In the genomic region with DNA sequence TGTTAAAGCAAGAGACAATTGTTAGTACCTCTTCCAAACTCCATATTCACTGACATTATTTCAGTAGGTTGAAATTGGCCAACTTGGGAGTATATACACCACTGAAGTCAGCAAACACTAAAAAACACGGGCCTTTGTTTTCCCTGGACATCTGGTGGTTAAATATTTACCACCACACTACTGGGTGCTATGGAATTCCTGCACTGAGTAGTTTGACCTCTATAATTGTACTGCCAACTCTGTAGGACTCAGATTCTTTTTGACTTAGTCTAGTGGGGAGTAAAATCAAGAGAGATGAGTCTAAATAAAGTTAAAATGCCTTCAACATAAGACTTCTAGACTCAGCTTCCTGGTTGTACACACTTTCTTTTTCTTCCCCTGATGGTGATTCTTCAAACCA, we compare ENCODE assay signal across 1 cellular context.
TF ChIP-seq lines count a peak whose summit lies in the region.

No MANE protein-coding gene starts in this region.

TF ChIP-seq in HepG2, 621 proteins besides CTCF, POLR2A, EP300 and RAD21 (continued from another document and continues in another):
- TF ChIP-seq, protein P1, sequence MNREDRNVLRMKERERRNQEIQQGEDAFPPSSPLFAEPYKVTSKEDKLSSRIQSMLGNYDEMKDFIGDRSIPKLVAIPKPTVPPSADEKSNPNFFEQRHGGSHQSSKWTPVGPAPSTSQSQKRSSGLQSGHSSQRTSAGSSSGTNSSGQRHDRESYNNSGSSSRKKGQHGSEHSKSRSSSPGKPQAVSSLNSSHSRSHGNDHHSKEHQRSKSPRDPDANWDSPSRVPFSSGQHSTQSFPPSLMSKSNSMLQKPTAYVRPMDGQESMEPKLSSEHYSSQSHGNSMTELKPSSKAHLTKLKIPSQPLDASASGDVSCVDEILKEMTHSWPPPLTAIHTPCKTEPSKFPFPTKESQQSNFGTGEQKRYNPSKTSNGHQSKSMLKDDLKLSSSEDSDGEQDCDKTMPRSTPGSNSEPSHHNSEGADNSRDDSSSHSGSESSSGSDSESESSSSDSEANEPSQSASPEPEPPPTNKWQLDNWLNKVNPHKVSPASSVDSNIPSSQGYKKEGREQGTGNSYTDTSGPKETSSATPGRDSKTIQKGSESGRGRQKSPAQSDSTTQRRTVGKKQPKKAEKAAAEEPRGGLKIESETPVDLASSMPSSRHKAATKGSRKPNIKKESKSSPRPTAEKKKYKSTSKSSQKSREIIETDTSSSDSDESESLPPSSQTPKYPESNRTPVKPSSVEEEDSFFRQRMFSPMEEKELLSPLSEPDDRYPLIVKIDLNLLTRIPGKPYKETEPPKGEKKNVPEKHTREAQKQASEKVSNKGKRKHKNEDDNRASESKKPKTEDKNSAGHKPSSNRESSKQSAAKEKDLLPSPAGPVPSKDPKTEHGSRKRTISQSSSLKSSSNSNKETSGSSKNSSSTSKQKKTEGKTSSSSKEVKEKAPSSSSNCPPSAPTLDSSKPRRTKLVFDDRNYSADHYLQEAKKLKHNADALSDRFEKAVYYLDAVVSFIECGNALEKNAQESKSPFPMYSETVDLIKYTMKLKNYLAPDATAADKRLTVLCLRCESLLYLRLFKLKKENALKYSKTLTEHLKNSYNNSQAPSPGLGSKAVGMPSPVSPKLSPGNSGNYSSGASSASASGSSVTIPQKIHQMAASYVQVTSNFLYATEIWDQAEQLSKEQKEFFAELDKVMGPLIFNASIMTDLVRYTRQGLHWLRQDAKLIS (CRISPR knock-in tag; IDR thresholded peaks at IDR 0.05), result no peak
- TF ChIP-seq ZFP41 (CRISPR knock-in tag; IDR thresholded peaks at IDR 0.05; ENCODE audit: borderline replicate concordance), result no peak
- TF ChIP-seq HNF4G (IDR thresholded peaks at IDR 0.05; ENCODE audit: borderline replicate concordance, low read depth, low read length), result no peak
- TF ChIP-seq HNF4G (CRISPR knock-in tag; IDR thresholded peaks at IDR 0.05; ENCODE audit: borderline replicate concordance, low read depth), result no peak
- no peak for TF ChIP-seq ZFY (CRISPR knock-in tag; IDR thresholded peaks at IDR 0.05)
- TF ChIP-seq PRMT3 (CRISPR knock-in tag; IDR thresholded peaks at IDR 0.05; ENCODE audit: borderline replicate concordance, low read depth), result no peak
- TF ChIP-seq TMF1 (CRISPR knock-in tag; IDR thresholded peaks at IDR 0.05; ENCODE audit: low read depth), result no peak
- TF ChIP-seq, protein P2, sequence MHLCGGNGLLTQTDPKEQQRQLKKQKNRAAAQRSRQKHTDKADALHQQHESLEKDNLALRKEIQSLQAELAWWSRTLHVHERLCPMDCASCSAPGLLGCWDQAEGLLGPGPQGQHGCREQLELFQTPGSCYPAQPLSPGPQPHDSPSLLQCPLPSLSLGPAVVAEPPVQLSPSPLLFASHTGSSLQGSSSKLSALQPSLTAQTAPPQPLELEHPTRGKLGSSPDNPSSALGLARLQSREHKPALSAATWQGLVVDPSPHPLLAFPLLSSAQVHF (CRISPR knock-in tag; IDR thresholded peaks at IDR 0.05), result no peak
- TF ChIP-seq, protein P3, sequence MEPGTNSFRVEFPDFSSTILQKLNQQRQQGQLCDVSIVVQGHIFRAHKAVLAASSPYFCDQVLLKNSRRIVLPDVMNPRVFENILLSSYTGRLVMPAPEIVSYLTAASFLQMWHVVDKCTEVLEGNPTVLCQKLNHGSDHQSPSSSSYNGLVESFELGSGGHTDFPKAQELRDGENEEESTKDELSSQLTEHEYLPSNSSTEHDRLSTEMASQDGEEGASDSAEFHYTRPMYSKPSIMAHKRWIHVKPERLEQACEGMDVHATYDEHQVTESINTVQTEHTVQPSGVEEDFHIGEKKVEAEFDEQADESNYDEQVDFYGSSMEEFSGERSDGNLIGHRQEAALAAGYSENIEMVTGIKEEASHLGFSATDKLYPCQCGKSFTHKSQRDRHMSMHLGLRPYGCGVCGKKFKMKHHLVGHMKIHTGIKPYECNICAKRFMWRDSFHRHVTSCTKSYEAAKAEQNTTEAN (CRISPR knock-in tag; conservative IDR thresholded peaks at IDR 0.05), result 0 out of 2 replicates have a peak, but pooled peaks have one; percentile 52
- TF ChIP-seq THYN1 (CRISPR knock-in tag; IDR thresholded peaks at IDR 0.05; ENCODE audit: borderline replicate concordance, low read depth), result no peak
- TF ChIP-seq XBP1 (CRISPR knock-in tag; IDR thresholded peaks at IDR 0.05), result no peak
- TF ChIP-seq ZEB1 (IDR thresholded peaks at IDR 0.05; ENCODE audit: insufficient replicate concordance, low read depth), result no peak
- no peak for TF ChIP-seq ZNF180 (CRISPR knock-in tag; IDR thresholded peaks at IDR 0.05; ENCODE audit: borderline replicate concordance, low read depth)
- TF ChIP-seq ZNF75D (CRISPR knock-in tag; IDR thresholded peaks at IDR 0.05; ENCODE audit: borderline replicate concordance), result no peak
- TF ChIP-seq, protein P4, sequence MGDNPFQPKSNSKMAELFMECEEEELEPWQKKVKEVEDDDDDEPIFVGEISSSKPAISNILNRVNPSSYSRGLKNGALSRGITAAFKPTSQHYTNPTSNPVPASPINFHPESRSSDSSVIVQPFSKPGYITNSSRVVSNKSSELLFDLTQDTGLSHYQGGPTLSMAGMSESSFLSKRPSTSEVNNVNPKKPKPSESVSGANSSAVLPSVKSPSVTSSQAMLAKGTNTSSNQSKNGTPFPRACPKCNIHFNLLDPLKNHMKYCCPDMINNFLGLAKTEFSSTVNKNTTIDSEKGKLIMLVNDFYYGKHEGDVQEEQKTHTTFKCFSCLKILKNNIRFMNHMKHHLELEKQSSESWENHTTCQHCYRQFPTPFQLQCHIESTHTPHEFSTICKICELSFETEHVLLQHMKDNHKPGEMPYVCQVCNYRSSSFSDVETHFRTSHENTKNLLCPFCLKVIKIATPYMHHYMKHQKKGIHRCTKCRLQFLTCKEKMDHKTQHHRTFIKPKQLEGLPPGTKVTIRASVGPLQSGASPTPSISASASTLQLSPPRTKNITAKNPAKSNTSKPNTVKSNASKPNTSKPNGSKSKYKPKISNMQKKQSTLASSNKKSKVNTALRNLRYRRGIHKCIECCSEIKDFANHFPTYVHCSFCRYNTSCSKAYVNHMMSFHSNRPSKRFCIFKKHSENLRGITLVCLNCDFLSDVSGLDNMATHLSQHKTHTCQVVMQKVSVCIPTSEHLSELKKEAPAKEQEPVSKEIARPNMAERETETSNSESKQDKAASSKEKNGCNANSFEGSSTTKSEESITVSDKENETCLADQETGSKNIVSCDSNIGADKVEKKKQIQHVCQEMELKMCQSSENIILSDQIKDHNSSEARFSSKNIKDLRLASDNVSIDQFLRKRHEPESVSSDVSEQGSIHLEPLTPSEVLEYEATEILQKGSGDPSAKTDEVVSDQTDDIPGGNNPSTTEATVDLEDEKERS (CRISPR knock-in tag; IDR thresholded peaks at IDR 0.05), result no peak
- TF ChIP-seq TOPORS (CRISPR knock-in tag; IDR thresholded peaks at IDR 0.05), result no peak
- no peak for TF ChIP-seq FOXP1 (IDR thresholded peaks at IDR 0.05)
- TF ChIP-seq FOXP1 (CRISPR knock-in tag; IDR thresholded peaks at IDR 0.05), result peak; percentile 83
- TF ChIP-seq, protein P5, sequence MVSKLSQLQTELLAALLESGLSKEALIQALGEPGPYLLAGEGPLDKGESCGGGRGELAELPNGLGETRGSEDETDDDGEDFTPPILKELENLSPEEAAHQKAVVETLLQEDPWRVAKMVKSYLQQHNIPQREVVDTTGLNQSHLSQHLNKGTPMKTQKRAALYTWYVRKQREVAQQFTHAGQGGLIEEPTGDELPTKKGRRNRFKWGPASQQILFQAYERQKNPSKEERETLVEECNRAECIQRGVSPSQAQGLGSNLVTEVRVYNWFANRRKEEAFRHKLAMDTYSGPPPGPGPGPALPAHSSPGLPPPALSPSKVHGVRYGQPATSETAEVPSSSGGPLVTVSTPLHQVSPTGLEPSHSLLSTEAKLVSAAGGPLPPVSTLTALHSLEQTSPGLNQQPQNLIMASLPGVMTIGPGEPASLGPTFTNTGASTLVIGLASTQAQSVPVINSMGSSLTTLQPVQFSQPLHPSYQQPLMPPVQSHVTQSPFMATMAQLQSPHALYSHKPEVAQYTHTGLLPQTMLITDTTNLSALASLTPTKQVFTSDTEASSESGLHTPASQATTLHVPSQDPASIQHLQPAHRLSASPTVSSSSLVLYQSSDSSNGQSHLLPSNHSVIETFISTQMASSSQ (IDR thresholded peaks at IDR 0.05; ENCODE audit: low read depth), result peak; percentile 93
- TF ChIP-seq, protein P5 (CRISPR knock-in tag; IDR thresholded peaks at IDR 0.05; ENCODE audit: borderline replicate concordance), result peak; percentile 96
- no peak for TF ChIP-seq ZFP36L1 (CRISPR knock-in tag; IDR thresholded peaks at IDR 0.05)
- no peak for TF ChIP-seq HNRNPLL (IDR thresholded peaks at IDR 0.05; ENCODE audit: low read depth, low read length, poor library complexity, severe bottlenecking)
- TF ChIP-seq, protein P6, sequence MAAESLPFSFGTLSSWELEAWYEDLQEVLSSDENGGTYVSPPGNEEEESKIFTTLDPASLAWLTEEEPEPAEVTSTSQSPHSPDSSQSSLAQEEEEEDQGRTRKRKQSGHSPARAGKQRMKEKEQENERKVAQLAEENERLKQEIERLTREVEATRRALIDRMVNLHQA (CRISPR knock-in tag; IDR thresholded peaks at IDR 0.05), result no peak
- TF ChIP-seq CBX1 (IDR thresholded peaks at IDR 0.05; ENCODE audit: low read depth), result no peak
- TF ChIP-seq, protein P7, sequence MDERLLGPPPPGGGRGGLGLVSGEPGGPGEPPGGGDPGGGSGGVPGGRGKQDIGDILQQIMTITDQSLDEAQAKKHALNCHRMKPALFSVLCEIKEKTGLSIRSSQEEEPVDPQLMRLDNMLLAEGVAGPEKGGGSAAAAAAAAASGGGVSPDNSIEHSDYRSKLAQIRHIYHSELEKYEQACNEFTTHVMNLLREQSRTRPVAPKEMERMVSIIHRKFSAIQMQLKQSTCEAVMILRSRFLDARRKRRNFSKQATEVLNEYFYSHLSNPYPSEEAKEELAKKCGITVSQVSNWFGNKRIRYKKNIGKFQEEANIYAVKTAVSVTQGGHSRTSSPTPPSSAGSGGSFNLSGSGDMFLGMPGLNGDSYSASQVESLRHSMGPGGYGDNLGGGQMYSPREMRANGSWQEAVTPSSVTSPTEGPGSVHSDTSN (CRISPR knock-in tag; IDR thresholded peaks at IDR 0.05), result no peak
- TF ChIP-seq ZNF510 (CRISPR knock-in tag; IDR thresholded peaks at IDR 0.05; ENCODE audit: low read depth), result 0 out of 2 replicates have a peak, but pooled peaks have one; percentile 39
- no peak for TF ChIP-seq ATM (IDR thresholded peaks at IDR 0.05; ENCODE audit: borderline replicate concordance)
- no peak for TF ChIP-seq MTA3 (CRISPR knock-in tag; IDR thresholded peaks at IDR 0.05)
- TF ChIP-seq ZNF33A (CRISPR knock-in tag; IDR thresholded peaks at IDR 0.05; ENCODE audit: borderline replicate concordance), result no peak
- TF ChIP-seq AHR (CRISPR knock-in tag; IDR thresholded peaks at IDR 0.05), result no peak
- no peak for TF ChIP-seq TCF7L2 (IDR thresholded peaks at IDR 0.05; ENCODE audit: low read depth, low read length)
- TF ChIP-seq ZKSCAN8 (CRISPR knock-in tag; IDR thresholded peaks at IDR 0.05; ENCODE audit: borderline replicate concordance), result no peak
- TF ChIP-seq ASH2L (IDR thresholded peaks at IDR 0.05; ENCODE audit: insufficient read length, low read depth, low read length), result peak; percentile 31
- no peak for TF ChIP-seq ZNF883 (CRISPR knock-in tag; IDR thresholded peaks at IDR 0.05; ENCODE audit: not compliant biosample characterization)
- TF ChIP-seq GATAD2A (CRISPR knock-in tag; IDR thresholded peaks at IDR 0.05), result peak; percentile 76
- no peak for TF ChIP-seq ZNF543 (CRISPR knock-in tag; IDR thresholded peaks at IDR 0.05)
- TF ChIP-seq KLF6 (CRISPR knock-in tag; IDR thresholded peaks at IDR 0.05), result no peak
- TF ChIP-seq, protein P8, sequence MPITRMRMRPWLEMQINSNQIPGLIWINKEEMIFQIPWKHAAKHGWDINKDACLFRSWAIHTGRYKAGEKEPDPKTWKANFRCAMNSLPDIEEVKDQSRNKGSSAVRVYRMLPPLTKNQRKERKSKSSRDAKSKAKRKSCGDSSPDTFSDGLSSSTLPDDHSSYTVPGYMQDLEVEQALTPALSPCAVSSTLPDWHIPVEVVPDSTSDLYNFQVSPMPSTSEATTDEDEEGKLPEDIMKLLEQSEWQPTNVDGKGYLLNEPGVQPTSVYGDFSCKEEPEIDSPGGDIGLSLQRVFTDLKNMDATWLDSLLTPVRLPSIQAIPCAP (CRISPR knock-in tag; IDR thresholded peaks at IDR 0.05; ENCODE audit: low read depth), result no peak
- peak; percentile 65 for TF ChIP-seq RARA (CRISPR knock-in tag; IDR thresholded peaks at IDR 0.05)
- TF ChIP-seq ZNF772 (CRISPR knock-in tag; IDR thresholded peaks at IDR 0.05), result no peak
- TF ChIP-seq, protein P9, sequence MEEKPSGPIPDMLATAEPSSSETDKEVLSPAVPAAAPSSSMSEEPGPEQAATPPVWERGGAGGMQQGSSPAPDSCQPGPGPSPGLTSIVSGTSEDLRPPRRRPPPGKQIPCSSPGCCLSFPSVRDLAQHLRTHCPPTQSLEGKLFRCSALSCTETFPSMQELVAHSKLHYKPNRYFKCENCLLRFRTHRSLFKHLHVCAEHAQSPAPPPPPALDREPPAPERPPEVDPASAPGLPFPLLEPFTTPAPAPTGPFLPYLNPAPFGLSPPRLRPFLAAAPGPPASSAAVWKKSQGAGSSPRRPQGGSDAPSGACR (CRISPR knock-in tag; IDR thresholded peaks at IDR 0.05), result no peak
- TF ChIP-seq STAT5B (CRISPR knock-in tag; IDR thresholded peaks at IDR 0.05), result no peak
- TF ChIP-seq SIN3B (IDR thresholded peaks at IDR 0.05; ENCODE audit: low read length), result no peak
- TF ChIP-seq, protein P10, sequence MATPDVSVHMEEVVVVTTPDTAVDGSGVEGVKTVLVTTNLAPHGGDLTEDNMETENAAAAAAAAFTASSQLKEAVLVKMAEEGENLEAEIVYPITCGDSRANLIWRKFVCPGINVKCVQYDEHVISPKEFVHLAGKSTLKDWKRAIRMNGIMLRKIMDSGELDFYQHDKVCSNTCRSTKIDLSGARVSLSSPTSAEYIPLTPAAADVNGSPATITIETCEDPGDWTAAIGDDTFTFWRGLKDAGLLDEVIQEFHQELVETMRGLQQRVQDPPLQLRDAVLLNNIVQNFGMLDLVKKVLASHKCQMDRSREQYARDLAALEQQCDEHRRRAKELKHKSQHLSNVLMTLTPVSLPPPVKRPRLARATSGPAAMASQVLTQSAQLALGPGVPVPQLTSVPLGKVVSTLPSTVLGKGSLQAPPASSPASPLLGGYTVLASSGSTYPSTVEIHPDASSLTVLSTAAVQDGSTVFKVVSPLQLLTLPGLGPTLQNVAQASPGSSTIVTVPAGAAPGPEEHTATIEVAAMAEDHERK (CRISPR knock-in tag; IDR thresholded peaks at IDR 0.05; ENCODE audit: low read depth), result no peak
